9 cellular contexts compared by ENCODE assay signal in genomic region chr7:111137296-111138195, GRCh38. TPM values are rescaled to one million over a fixed set of nuclear protein-coding genes. Genes with fewer than 3 reads are reported as not detected.
DNase-seq lines count a peak whose midpoint lies in the region; ATAC-seq and TF ChIP-seq lines count a peak whose summit lies in the region.
"Had no signal": no experiment of that assay in that cellular context is flagged by ENCODE, and none has a peak within 500 bp of the region (broad histone marks: within the 10 kb centered on the region; RNA-seq: fewer than 3 reads in every experiment).

No MANE protein-coding gene starts in this region.

- ATAC-seq in GM18517 (IDR thresholded peaks at IDR 0.05; ENCODE audit: unreplicated experiment) (peak; percentile 76), HG02623 (IDR thresholded peaks at IDR 0.05; ENCODE audit: unreplicated experiment) (peak; percentile 80)

- no peak for TF ChIP-seq POLR2A in tibial nerve (IDR thresholded peaks at IDR 0.05)

- H3K27me3 ChIP-seq in SJCRH30 (no peaks in the 10 kb centered on the region), tibial nerve (no peaks in the 10 kb centered on the region)

- H3K4me1 ChIP-seq in SJCRH30 (peaks cover 29% of the 10 kb centered on the region), tibial nerve (peaks cover 0 to 31% (median 7%) of the 10 kb centered on the region in 4 donors)

- 68 to 71% methylated on average over 4 of the region's 4 CpGs for WGBS in tibial nerve, 2 donors

- 0 out of 2 replicates have a peak, but pooled peaks cover 2% of the 10 kb centered on the region for H3K9me3 ChIP-seq in SJCRH30 (replicated peaks)
- no peaks in the 10 kb centered on the region for H3K9me3 ChIP-seq in tibial nerve

- peak overlapping the region; percentile 83 for H3K27ac ChIP-seq in SJCRH30
- peak overlapping the region in 15 of 21 experiments; percentile 4 to 81 (median 63) for H3K27ac ChIP-seq in skin epidermis
- H3K27ac ChIP-seq in tibial nerve, result peak overlapping the region in 2 of 4 donors; percentile 54 to 69

- TF ChIP-seq EP300 in tibial nerve (IDR thresholded peaks at IDR 0.05), result no peak

- no peaks in the 10 kb centered on the region for H3K36me3 ChIP-seq in SJCRH30
- H3K36me3 ChIP-seq in tibial nerve, result no peaks in the 10 kb centered on the region

- H3K4me3 ChIP-seq in SJCRH30 (peak overlapping the region; percentile 15), cardiac fibroblast (replicated peaks in 1 of 2; ENCODE audit: low read depth in 2 of 2, low read length in 2 of 2) (no peak overlapping the region), skin epidermis (no peak overlapping the region), tibial nerve (no peak overlapping the region)

- DNase-seq in SJCRH30 (peak; percentile 67 to 80), cardiac fibroblast (ENCODE audit: low read depth in 2 of 2) (peak; percentile 4 to 75), retina (no peak), GM10266 (ENCODE audit: extremely low spot score) (no peak), tibial nerve (ENCODE audit: low spot score in 2 of 2) (no peak)

- no peak for TF ChIP-seq CTCF in cardiac fibroblast (IDR thresholded peaks at IDR 0.05; ENCODE audit: low read depth, low read length)
- no peak for TF ChIP-seq CTCF in GM10266 (IDR thresholded peaks at IDR 0.05; ENCODE audit: control insufficient read depth, insufficient read depth, low read depth, missing control alignments)
- no peak for TF ChIP-seq CTCF in tibial nerve (IDR thresholded peaks at IDR 0.05)

RNA-seq across cellular contexts. Expression of gene LRRN3, which starts 46.6 kb away (rescaled TPM):
- total RNA-seq in SJCRH30 (2014; rRNA removed; shearing (Covaris generic)), result 16.5 and 19.3 TPM in 2 replicates
- 1 to 10 TPM; 1.8 to 6.5 (median 3.8) TPM for total RNA-seq in tibial nerve
- total RNA-seq: NCI-H460 had no signal

Comparison
In these comparisons a context has a peak if more than half of its experiments do, and no peak if none do; other contexts are left out.
1. DNase-seq: peak in SJCRH30 (2 of 2) and cardiac fibroblast (2 of 2); none in retina (single experiment), GM10266 (single experiment) and tibial nerve (0 of 2).